13 cellular contexts compared by ENCODE assay signal in genomic region chr2:9941996-9942390, GRCh38. TPM values are rescaled to one million over a fixed set of nuclear protein-coding genes. Genes with fewer than 3 reads are reported as not detected.
DNase-seq lines count a peak whose midpoint lies in the region; ATAC-seq, FAIRE-seq and TF ChIP-seq lines count a peak whose summit lies in the region.
"Had no signal": no experiment of that assay in that cellular context is flagged by ENCODE, and none has a peak within 500 bp of the region (broad histone marks: within the 10 kb centered on the region; RNA-seq: fewer than 3 reads in every experiment).

No MANE protein-coding gene starts in this region.

- H3K9me3 ChIP-seq in H9 (ENCODE audit: control insufficient read depth, low read depth, low read length), result no peaks in the 10 kb centered on the region
- no peaks in the 10 kb centered on the region for H3K9me3 ChIP-seq in K562 (replicated peaks; ENCODE audit: control insufficient read depth, insufficient read depth, low read depth, low read length)
- H3K9me3 ChIP-seq in skeletal muscle satellite cell (replicated peaks; ENCODE audit: low read length), result no peaks in the 10 kb centered on the region
- no peaks in the 10 kb centered on the region for H3K9me3 ChIP-seq in testis
- H3K9me3 ChIP-seq: BLaER1 had no signal

- TF ChIP-seq CTCF in H9 (conservative IDR thresholded peaks at IDR 0.05) (no peak), K562 (IDR thresholded peaks at IDR 0.05 in 2 of 3, conservative IDR thresholded peaks at IDR 0.05 in 1 of 3; ENCODE audit: insufficient read depth in 2 of 3, low read depth in 1 of 3, low read length in 3 of 3) (no peak), testis (IDR thresholded peaks at IDR 0.05) (no peak)

- H3K56ac ChIP-seq in H9 (ENCODE audit: insufficient read length, low read depth, low read length), result no peak overlapping the region

- H4K5ac ChIP-seq in H9 (ENCODE audit: insufficient read length, low read depth, low read length), result no peak overlapping the region

- no peak overlapping the region for H3K27ac ChIP-seq in H9 (ENCODE audit: insufficient read length, low read depth, low read length)
- no peak overlapping the region for H3K27ac ChIP-seq in K562 (ENCODE audit: extremely low read depth, low read depth, low read length)
- H3K27ac ChIP-seq in testis, result no peak overlapping the region
- H3K27ac ChIP-seq: BLaER1 had no signal

- FAIRE-seq in K562 (lab: Jason Lieb, UNC), result no peak

- H2BK20ac ChIP-seq in H9 (ENCODE audit: low read depth, low read length, poor library complexity, severe bottlenecking), result no peak overlapping the region

- H3K14ac ChIP-seq in H9 (ENCODE audit: insufficient read depth, low read length), result no peak overlapping the region

- peaks cover 11 to 24% of the 10 kb centered on the region in 2 experiments; a peak in 3 of 4 replicates for H3K4me1 Mint-ChIP-seq in H9

- H3K18ac ChIP-seq in H9 (ENCODE audit: insufficient read length, low read depth, low read length), result no peak overlapping the region

- CTCF ChIA-PET in K562 (lab: Yijun Ruan, JAX; ENCODE audit: low intra/inter-chr PET ratio), result no interaction called here

- no peak overlapping the region for H3K23ac ChIP-seq in H9 (ENCODE audit: insufficient read length, low read depth, low read length)

- H3K4me3 Mint-ChIP-seq in H9, result no peak overlapping the region

- POLR2A ChIA-PET in K562 (lab: Yijun Ruan, JAX), result interaction anchor here (0.5 to 0.8 kb wide), 6 partner anchors 22 to 387 kb away, joined by 3 to 5 read pairs (median 3); partner anchors contain the start of gene ADAM17

- H2BK120ac ChIP-seq in H9 (ENCODE audit: low read depth, low read length, poor library complexity, severe bottlenecking), result no peak overlapping the region

- no peak for TF ChIP-seq EP300 in K562 (IDR thresholded peaks at IDR 0.05; ENCODE audit: low read length)

- H3K23me2 ChIP-seq in H9 (ENCODE audit: insufficient read length, low read depth, low read length, poor library complexity, severe bottlenecking), result no peaks in the 10 kb centered on the region

- H3K9ac ChIP-seq in H9 (ENCODE audit: extremely low read depth, insufficient read length, low read length) (no peak overlapping the region), K562 (ENCODE audit: insufficient read depth in 1 of 2, low read depth in 2 of 2, low read length in 2 of 2) (peak overlapping the region in 1 of 2 experiments; percentile 70; a peak in 1 of 4 replicates), skeletal muscle satellite cell (ENCODE audit: low read depth, low read length) (no peak overlapping the region)
- H3K9ac ChIP-seq: BLaER1 had no signal

- no peaks in the 10 kb centered on the region for H3K4me1 ChIP-seq in H9 (ENCODE audit: insufficient read depth, low read length)
- peaks cover 11 to 18% of the 10 kb centered on the region in 2 experiments; a peak in 4 of 5 replicates for H3K4me1 ChIP-seq in K562 (replicated peaks in 1 of 2; ENCODE audit: control insufficient read depth in 2 of 2, insufficient read depth in 2 of 2, low read length in 2 of 2)
- peaks cover 25% of the 10 kb centered on the region for H3K4me1 ChIP-seq in skeletal muscle satellite cell (ENCODE audit: control insufficient read depth, insufficient read depth, low read length)
- peaks cover 8% of the 10 kb centered on the region for H3K4me1 ChIP-seq in testis
- H3K4me1 ChIP-seq: BLaER1 had no signal

- no CpG with 5 or more reads among the region's 6 CpGs for WGBS in H9 (ENCODE audit: extremely low coverage, insufficient read length, low lambda C conversion rate)
- WGBS in K562 (ENCODE audit: insufficient coverage, low coverage, missing lambda C conversion rate), result 56% methylated on average over 5 of the region's 6 CpGs
- 60 to 71% methylated on average over 6 of the region's 6 CpGs for WGBS in testis, 2 donors

- no peaks in the 10 kb centered on the region for H3K9me3 Mint-ChIP-seq in H9

- no peaks in the 10 kb centered on the region for H3K79me1 ChIP-seq in H9 (ENCODE audit: insufficient read depth, low read depth, low read length, poor library complexity, severe bottlenecking)

- no peak overlapping the region for H2AK5ac ChIP-seq in H9 (ENCODE audit: insufficient read length, low read length)

- peak; percentile 19; the same call in 2 of the 3 replicates for ATAC-seq in K562
- ATAC-seq: HCT116 had no signal

- peaks cover 3% of the 10 kb centered on the region for H3K9me1 ChIP-seq in K562 (ENCODE audit: control insufficient read depth, insufficient read depth, low read length)

- H4K20me1 ChIP-seq in H9 (ENCODE audit: control insufficient read depth, insufficient read depth, insufficient read length), result no peaks in the 10 kb centered on the region
- no peaks in the 10 kb centered on the region for H4K20me1 ChIP-seq in K562 (replicated peaks; ENCODE audit: control insufficient read depth, insufficient read depth, low read length)
- H4K20me1 ChIP-seq: BLaER1 had no signal

- no TSS peak for BruUV-seq in K562 (replicated peaks; lab: Mats Ljungman, UMichigan)

- no peak overlapping the region for H3T11ph ChIP-seq in H9 (ENCODE audit: low read length)

- no peaks in the 10 kb centered on the region for H3K36me3 Mint-ChIP-seq in H9 (ENCODE audit: insufficient read depth in 1 of 3, low read depth in 3 of 3)

- no peak for TF ChIP-seq RAD21 in K562 (CRISPR knock-in tag; conservative IDR thresholded peaks at IDR 0.05 in 1 of 2, IDR thresholded peaks at IDR 0.05 in 1 of 2)

- H2BK12ac ChIP-seq in H9 (ENCODE audit: insufficient read length, low read depth, low read length), result no peak overlapping the region

- H3K4me2 ChIP-seq in H9 (ENCODE audit: insufficient read depth, insufficient read length, low read length) (no peak overlapping the region), K562 (ENCODE audit: insufficient read depth, low read length) (no peak overlapping the region), skeletal muscle satellite cell (ENCODE audit: low read length) (peak overlapping the region; percentile 62)
- H3K4me2 ChIP-seq: BLaER1 had no signal

- H3K36me3 ChIP-seq in K562 (ENCODE audit: control insufficient read depth, insufficient read depth, low read length) (no peaks in the 10 kb centered on the region), skeletal muscle satellite cell (ENCODE audit: insufficient read depth, low read length) (peaks cover 3% of the 10 kb centered on the region), testis (ENCODE audit: low read depth, missing control alignments) (no peaks in the 10 kb centered on the region)
- H3K36me3 ChIP-seq: BLaER1 had no signal

- H3K27ac Mint-ChIP-seq in H9, result 0 out of 7 replicates have a peak overlapping the region, but pooled peaks of 1 of the 3 experiments have one; percentile 38

- in situ Hi-C loops in K562 (cut with MboI), result no loop called here

- H3K4ac ChIP-seq in H9 (ENCODE audit: low read depth, low read length), result no peak overlapping the region

- intact Hi-C loops in K562 (cut with micrococcal nuclease), result no loop called here
- intact Hi-C loops in testis (cut with DNase I; ENCODE audit: low total_unique reads), result no loop called here

- no peak for TF ChIP-seq POLR2A in K562 (conservative IDR thresholded peaks at IDR 0.05)
- no peak for TF ChIP-seq POLR2A in testis (IDR thresholded peaks at IDR 0.05)

- DNase-seq in H9 (peak; percentile 31), K562 (ENCODE audit: extremely low read depth in 1 of 4, low spot score in 3 of 4) (peak in 1 of 4 experiments; percentile 32), iPS-NIHi7 (ENCODE audit: extremely low spot score) (peak; percentile 21), testis (no peak), NCI-H526 (lab: John Stamatoyannopoulos, UW) (no peak), UCSD-AML1 (lab: John Stamatoyannopoulos, UW; ENCODE audit: unreplicated experiment) (no peak)
- DNase-seq: DMS153, NCI-H1436 treated with DMSO at 0.1 percent for 48 hours, NCI-H2081 treated with DMSO at 0.1 percent for 48 hours, NCI-H524 treated with DMSO at 0.1 percent for 48 hours had no signal

- no peak overlapping the region for H2BK5ac ChIP-seq in H9 (ENCODE audit: insufficient read length, low read length)

- H2AFZ ChIP-seq in H9 (ENCODE audit: low read length) (no peak overlapping the region), K562 (ENCODE audit: low read depth, low read length) (peak overlapping the region; percentile 48; the same call in 1 of the 2 replicates)

- no peak overlapping the region for H4K8ac ChIP-seq in H9 (replicated peaks; ENCODE audit: insufficient read length, low read depth, low read length)

- no peak overlapping the region for H4K91ac ChIP-seq in H9 (ENCODE audit: insufficient read length, low read depth, low read length)

- peaks cover 19% of the 10 kb centered on the region for H3K27me3 Mint-ChIP-seq in H9 (ENCODE audit: low read depth)

- no peak overlapping the region for H2BK15ac ChIP-seq in H9 (ENCODE audit: low read depth, low read length)

- no peak overlapping the region for H3K4me3 ChIP-seq in K562
- H3K4me3 ChIP-seq in skeletal muscle satellite cell (ENCODE audit: low read length), result no peak overlapping the region
- H3K4me3 ChIP-seq in testis, result no peak overlapping the region
- H3K4me3 ChIP-seq: BLaER1 had no signal

- H3K27me3 ChIP-seq in H9 (ENCODE audit: insufficient read depth, low read length) (no peaks in the 10 kb centered on the region; the same call in 1 of the 2 replicates), K562 (ENCODE audit: control insufficient read depth in 2 of 2, insufficient read depth in 2 of 2, low read length in 2 of 2) (peaks cover 6 to 10% of the 10 kb centered on the region in 2 experiments; a peak in 1 of 5 replicates), skeletal muscle satellite cell (ENCODE audit: control insufficient read depth, insufficient read depth, low read length) (peaks cover 28% of the 10 kb centered on the region), testis (no peaks in the 10 kb centered on the region)
- H3K27me3 ChIP-seq: BLaER1 had no signal

- no peaks in the 10 kb centered on the region for H3K79me2 ChIP-seq in H9 (ENCODE audit: insufficient read depth, low read length)
- no peaks in the 10 kb centered on the region for H3K79me2 ChIP-seq in K562 (ENCODE audit: control insufficient read depth, insufficient read depth, low read length)

RNA-seq across cellular contexts. Expression of gene GRHL1, which starts 9.5 kb away (rescaled TPM):
- total RNA-seq in H9 (2021), result 2.5 and 2.8 TPM in 2 replicates
- total RNA-seq in K562 (2011; cell fraction: chromatin; rRNA removed; ENCODE audit: low replicate concordance), result 15.0 and 18.7 TPM in 2 replicates
- total RNA-seq in K562 (2011; cell fraction: nucleolus; rRNA removed), result 7.2 and 9.7 TPM in 2 replicates
- 10.6 and 15.3 TPM in 2 replicates for total RNA-seq in K562 (2011; cell fraction: nucleoplasm; rRNA removed)
- total RNA-seq in K562 (2014; rRNA removed), result 4.2 and 4.5 TPM in 2 replicates
- 5.1 and 5.4 TPM in 2 replicates for total RNA-seq in K562 (2014; rRNA removed; fragmentation: Illumina TruSeq; extraction: Trizol)
- total RNA-seq in K562 (2015; rRNA removed; fragmentation: Illumina TruSeq; extraction: Trizol), result 3.2 and 3.4 TPM in 2 replicates
- 4.6 and 5.5 TPM in 2 replicates for total RNA-seq in K562 (2021)
- polyA plus RNA-seq in K562 (2011; rRNA removed), result 6.1 and 6.5 TPM in 2 replicates
- polyA plus RNA-seq in K562 (2011; cell fraction: cytosol; rRNA removed), result 1.2 and 3.5 TPM in 2 replicates
- polyA plus RNA-seq in K562 (2011; cell fraction: nucleus; rRNA removed), result 18.4 and 19.2 TPM in 2 replicates
- polyA plus RNA-seq in K562 (2012), result 2.1 and 7.1 TPM in 2 replicates
- 4.4 and 5.0 TPM in 2 replicates for polyA plus RNA-seq in K562 (2014; fragmentation: Illumina TruSeq; extraction: Trizol)
- 1 to 10 TPM; 1.7 to 1.9 TPM for polyA plus RNA-seq in K562 (2014; fragmentation: Nextera tagmentation; extraction: Ambion mirVana)
- polyA plus RNA-seq in K562 (2014; rRNA removed), result 4.7 and 5.8 TPM in 2 replicates
- 9.8 and 10.6 TPM in 2 replicates for polyA minus RNA-seq in K562 (2011; rRNA and poly(A)+ RNA removed)
- 2.2 and 2.6 TPM in 2 replicates for polyA minus RNA-seq in K562 (2011; cell fraction: cytosol; rRNA and poly(A)+ RNA removed)
- 9.3 and 13.6 TPM in 2 replicates for polyA minus RNA-seq in K562 (2011; cell fraction: nucleus; rRNA and poly(A)+ RNA removed)
- total RNA-seq in skeletal muscle satellite cell (2012; rRNA removed), result 0.25 and 0.66 TPM in 2 replicates
- total RNA-seq in testis, result 1 to 10 TPM; 8.0 to 8.3 TPM
- polyA plus RNA-seq in testis (ENCODE audit: insufficient read depth, low read depth, low replicate concordance), result 4.6 TPM

Comparison
In these comparisons a context has a peak if more than half of its experiments do, and no peak if none do; other contexts are left out.
1. DNase-seq: peak in H9 (single experiment) and iPS-NIHi7 (single experiment); none in testis (single experiment), NCI-H526 (0 of 2) and UCSD-AML1 (single experiment).